In the genomic region with DNA sequence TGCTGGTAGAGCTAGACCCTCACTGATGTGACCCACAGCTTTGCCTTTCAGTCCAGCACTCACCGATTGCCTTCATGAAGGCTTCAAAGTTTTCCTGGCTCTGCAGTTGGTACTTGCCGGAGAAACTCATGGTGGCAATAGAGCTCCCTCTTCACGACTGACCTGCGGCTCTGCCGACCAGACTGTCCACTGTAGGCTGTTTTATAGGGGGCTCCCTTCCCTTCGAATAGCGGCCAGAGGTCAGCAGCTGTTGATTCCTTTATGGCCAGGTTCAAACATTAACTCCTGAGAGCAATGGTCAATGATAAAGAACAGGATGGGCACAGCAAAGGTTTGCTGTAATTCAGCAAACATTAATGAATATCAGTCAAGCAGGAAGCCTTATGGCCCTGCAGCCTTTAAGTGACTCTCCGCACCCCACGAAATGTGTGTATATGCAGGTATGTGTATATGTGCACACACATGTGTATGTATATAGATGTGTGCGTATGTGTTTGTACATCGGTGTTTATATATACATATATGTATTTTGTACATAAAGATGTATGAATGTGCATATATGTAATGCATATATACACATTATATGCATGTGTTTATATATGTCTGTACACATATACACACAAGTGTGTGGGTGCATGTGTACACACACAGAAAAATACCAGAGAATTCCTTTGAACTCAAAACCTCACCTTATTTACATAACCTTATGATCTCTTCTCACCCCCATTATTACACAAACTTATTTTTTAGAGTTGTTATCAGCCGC, we compare ENCODE assay signal across 1 cellular context.
TF ChIP-seq lines count a peak whose summit lies in the region.

Gene FABP1 (minus strand): TSS at position 175 of the 766 bp plus-strand sequence. CDS start 45 bp downstream, at position 130.

TF ChIP-seq in HepG2, 621 proteins besides CTCF, POLR2A, EP300 and RAD21 (continued from another document and continues in another):
- TF ChIP-seq IRF9 (CRISPR knock-in tag; IDR thresholded peaks at IDR 0.05; ENCODE audit: borderline replicate concordance) (peak; percentile 92), NONO (IDR thresholded peaks at IDR 0.05) (no peak), NONO (CRISPR knock-in tag; conservative IDR thresholded peaks at IDR 0.05) (peak; percentile 91), FIP1L1 (IDR thresholded peaks at IDR 0.05; ENCODE audit: borderline replicate concordance, insufficient read depth, low read depth, low read length) (no peak), DNMT3B (CRISPR knock-in tag; conservative IDR thresholded peaks at IDR 0.05) (no peak), SKI (IDR thresholded peaks at IDR 0.05; ENCODE audit: partially characterized antibody) (peak; percentile 43), ZNF296 (CRISPR knock-in tag; conservative IDR thresholded peaks at IDR 0.05) (peak; percentile 97), ZNF512 (CRISPR knock-in tag; IDR thresholded peaks at IDR 0.05) (peak; percentile 81), ZNF605 (CRISPR knock-in tag; IDR thresholded peaks at IDR 0.05) (peak; percentile 90), ZNF101 (CRISPR knock-in tag; IDR thresholded peaks at IDR 0.05; ENCODE audit: borderline replicate concordance, low read depth) (no peak), ZNF761 (CRISPR knock-in tag; conservative IDR thresholded peaks at IDR 0.05) (peak; percentile 89; the same call in 1 of the 2 replicates), NAIF1 (CRISPR knock-in tag; IDR thresholded peaks at IDR 0.05; ENCODE audit: borderline replicate concordance) (peak; percentile 89), HNF1A (IDR thresholded peaks at IDR 0.05; ENCODE audit: low read depth) (peak; percentile 99), HNF1A (CRISPR knock-in tag; IDR thresholded peaks at IDR 0.05; ENCODE audit: borderline replicate concordance) (peak; percentile 99), ATF5 (CRISPR knock-in tag; IDR thresholded peaks at IDR 0.05; ENCODE audit: low read depth) (no peak), ZNF484 (CRISPR knock-in tag; IDR thresholded peaks at IDR 0.05; ENCODE audit: borderline replicate concordance, low read depth) (no peak), XBP1 (CRISPR knock-in tag; IDR thresholded peaks at IDR 0.05) (no peak; the same call in 1 of the 2 replicates), ZMYM2 (CRISPR knock-in tag; IDR thresholded peaks at IDR 0.05) (peak; percentile 28), MEIS1 (CRISPR knock-in tag; IDR thresholded peaks at IDR 0.05; ENCODE audit: borderline replicate concordance) (no peak; the same call in 1 of the 2 replicates), ARHGAP35 (CRISPR knock-in tag; IDR thresholded peaks at IDR 0.05; ENCODE audit: borderline replicate concordance) (peak; percentile 71; the same call in 1 of the 2 replicates), ZBTB7B (CRISPR knock-in tag; IDR thresholded peaks at IDR 0.05) (peak; percentile 96), NR0B2 (CRISPR knock-in tag; IDR thresholded peaks at IDR 0.05) (peak; percentile 17; the same call in 1 of the 2 replicates), ZNF557 (CRISPR knock-in tag; IDR thresholded peaks at IDR 0.05) (no peak), ZNF629 (CRISPR knock-in tag; conservative IDR thresholded peaks at IDR 0.05) (no peak; the same call in 1 of the 2 replicates), TCF12 (IDR thresholded peaks at IDR 0.05) (no peak), TCF12 (CRISPR knock-in tag; IDR thresholded peaks at IDR 0.05) (0 out of 2 replicates have a peak, but pooled peaks have one; percentile 27), ZNF3 (CRISPR knock-in tag; IDR thresholded peaks at IDR 0.05) (peak; percentile 77; the same call in 1 of the 2 replicates), KDM6A (CRISPR knock-in tag; IDR thresholded peaks at IDR 0.05; ENCODE audit: low read depth) (peak; percentile 71), SRSF1 (optimal IDR thresholded peaks at IDR 0.05; ENCODE audit: low read depth, low read length) (no peak), ZFP36L2 (CRISPR knock-in tag; IDR thresholded peaks at IDR 0.05) (peak; percentile 91; the same call in 1 of the 2 replicates), SRSF9 (IDR thresholded peaks at IDR 0.05; ENCODE audit: borderline replicate concordance, insufficient read depth, low read depth, low read length, poor library complexity, severe bottlenecking) (no peak), MTA3 (CRISPR knock-in tag; IDR thresholded peaks at IDR 0.05) (no peak), MEIS2 (CRISPR knock-in tag; IDR thresholded peaks at IDR 0.05) (peak; percentile 85), ZNF383 (CRISPR knock-in tag; IDR thresholded peaks at IDR 0.05; ENCODE audit: borderline replicate concordance) (no peak), AKAP8 (CRISPR knock-in tag; IDR thresholded peaks at IDR 0.05) (no peak; the same call in 1 of the 2 replicates), KMT2B (CRISPR knock-in tag; IDR thresholded peaks at IDR 0.05) (peak; percentile 59), SMARCC2 (IDR thresholded peaks at IDR 0.05) (no peak)
- TF ChIP-seq, protein P1, sequence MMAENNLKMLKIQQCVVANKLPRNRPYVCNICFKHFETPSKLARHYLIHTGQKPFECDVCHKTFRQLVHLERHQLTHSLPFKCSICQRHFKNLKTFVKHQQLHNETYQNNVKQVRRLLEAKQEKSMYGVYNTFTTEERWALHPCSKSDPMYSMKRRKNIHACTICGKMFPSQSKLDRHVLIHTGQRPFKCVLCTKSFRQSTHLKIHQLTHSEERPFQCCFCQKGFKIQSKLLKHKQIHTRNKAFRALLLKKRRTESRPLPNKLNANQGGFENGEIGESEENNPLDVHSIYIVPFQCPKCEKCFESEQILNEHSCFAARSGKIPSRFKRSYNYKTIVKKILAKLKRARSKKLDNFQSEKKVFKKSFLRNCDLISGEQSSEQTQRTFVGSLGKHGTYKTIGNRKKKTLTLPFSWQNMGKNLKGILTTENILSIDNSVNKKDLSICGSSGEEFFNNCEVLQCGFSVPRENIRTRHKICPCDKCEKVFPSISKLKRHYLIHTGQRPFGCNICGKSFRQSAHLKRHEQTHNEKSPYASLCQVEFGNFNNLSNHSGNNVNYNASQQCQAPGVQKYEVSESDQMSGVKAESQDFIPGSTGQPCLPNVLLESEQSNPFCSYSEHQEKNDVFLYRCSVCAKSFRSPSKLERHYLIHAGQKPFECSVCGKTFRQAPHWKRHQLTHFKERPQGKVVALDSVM (CRISPR knock-in tag; IDR thresholded peaks at IDR 0.05), result no peak
- TF ChIP-seq, protein P2, sequence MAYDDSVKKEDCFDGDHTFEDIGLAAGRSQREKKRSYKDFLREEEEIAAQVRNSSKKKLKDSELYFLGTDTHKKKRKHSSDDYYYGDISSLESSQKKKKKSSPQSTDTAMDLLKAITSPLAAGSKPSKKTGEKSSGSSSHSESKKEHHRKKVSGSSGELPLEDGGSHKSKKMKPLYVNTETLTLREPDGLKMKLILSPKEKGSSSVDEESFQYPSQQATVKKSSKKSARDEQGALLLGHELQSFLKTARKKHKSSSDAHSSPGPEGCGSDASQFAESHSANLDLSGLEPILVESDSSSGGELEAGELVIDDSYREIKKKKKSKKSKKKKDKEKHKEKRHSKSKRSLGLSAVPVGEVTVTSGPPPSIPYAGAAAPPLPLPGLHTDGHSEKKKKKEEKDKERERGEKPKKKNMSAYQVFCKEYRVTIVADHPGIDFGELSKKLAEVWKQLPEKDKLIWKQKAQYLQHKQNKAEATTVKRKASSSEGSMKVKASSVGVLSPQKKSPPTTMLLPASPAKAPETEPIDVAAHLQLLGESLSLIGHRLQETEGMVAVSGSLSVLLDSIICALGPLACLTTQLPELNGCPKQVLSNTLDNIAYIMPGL (CRISPR knock-in tag; IDR thresholded peaks at IDR 0.05; ENCODE audit: borderline replicate concordance in 1 of 2, low read depth in 1 of 2), result peak; percentile 72 to 83
- TF ChIP-seq, protein P3, sequence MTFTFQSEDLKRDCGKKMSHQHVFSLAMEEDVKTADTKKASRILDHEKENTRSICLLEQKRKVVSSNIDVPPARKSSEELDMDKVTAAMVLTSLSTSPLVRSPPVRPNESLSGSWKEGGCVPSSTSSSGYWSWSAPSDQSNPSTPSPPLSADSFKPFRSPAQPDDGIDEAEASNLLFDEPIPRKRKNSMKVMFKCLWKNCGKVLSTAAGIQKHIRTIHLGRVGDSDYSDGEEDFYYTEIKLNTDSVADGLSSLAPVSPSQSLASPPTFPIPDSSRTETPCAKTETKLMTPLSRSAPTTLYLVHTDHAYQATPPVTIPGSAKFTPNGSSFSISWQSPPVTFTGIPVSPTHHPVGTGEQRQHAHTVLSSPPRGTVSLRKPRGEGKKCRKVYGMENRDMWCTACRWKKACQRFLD (CRISPR knock-in tag; IDR thresholded peaks at IDR 0.05; ENCODE audit: borderline replicate concordance), result no peak
- TF ChIP-seq, protein P4, sequence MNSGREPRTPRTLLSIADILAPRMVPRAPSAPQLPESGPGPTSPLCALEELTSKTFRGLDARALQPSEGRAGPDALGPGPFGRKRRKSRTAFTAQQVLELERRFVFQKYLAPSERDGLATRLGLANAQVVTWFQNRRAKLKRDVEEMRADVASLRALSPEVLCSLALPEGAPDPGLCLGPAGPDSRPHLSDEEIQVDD (CRISPR knock-in tag; IDR thresholded peaks at IDR 0.05; ENCODE audit: borderline replicate concordance), result no peak
- TF ChIP-seq, protein P5, sequence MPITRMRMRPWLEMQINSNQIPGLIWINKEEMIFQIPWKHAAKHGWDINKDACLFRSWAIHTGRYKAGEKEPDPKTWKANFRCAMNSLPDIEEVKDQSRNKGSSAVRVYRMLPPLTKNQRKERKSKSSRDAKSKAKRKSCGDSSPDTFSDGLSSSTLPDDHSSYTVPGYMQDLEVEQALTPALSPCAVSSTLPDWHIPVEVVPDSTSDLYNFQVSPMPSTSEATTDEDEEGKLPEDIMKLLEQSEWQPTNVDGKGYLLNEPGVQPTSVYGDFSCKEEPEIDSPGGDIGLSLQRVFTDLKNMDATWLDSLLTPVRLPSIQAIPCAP (CRISPR knock-in tag; IDR thresholded peaks at IDR 0.05; ENCODE audit: low read depth), result 0 out of 2 replicates have a peak, but pooled peaks have one; percentile 85
- TF ChIP-seq, protein P6, sequence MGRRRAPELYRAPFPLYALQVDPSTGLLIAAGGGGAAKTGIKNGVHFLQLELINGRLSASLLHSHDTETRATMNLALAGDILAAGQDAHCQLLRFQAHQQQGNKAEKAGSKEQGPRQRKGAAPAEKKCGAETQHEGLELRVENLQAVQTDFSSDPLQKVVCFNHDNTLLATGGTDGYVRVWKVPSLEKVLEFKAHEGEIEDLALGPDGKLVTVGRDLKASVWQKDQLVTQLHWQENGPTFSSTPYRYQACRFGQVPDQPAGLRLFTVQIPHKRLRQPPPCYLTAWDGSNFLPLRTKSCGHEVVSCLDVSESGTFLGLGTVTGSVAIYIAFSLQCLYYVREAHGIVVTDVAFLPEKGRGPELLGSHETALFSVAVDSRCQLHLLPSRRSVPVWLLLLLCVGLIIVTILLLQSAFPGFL (CRISPR knock-in tag; IDR thresholded peaks at IDR 0.05), result no peak
